8 cellular contexts compared by ENCODE assay signal in genomic region chr7:75994388-75995051, GRCh38. TPM values are rescaled to one million over a fixed set of nuclear protein-coding genes. Genes with fewer than 3 reads are reported as not detected.
A peak's percentile ranks its signal among the peaks of the same experiment; 100 is the strongest.
DNase-seq lines count a peak whose midpoint lies in the region; ATAC-seq lines count a peak whose summit lies in the region.

Gene TMEM120A, minus strand, starts transcription at chr7:75994595. Its CDS starts 25 bp downstream, at chr7:75994570.

- no peaks in the 10 kb centered on the region for H3K27me3 ChIP-seq in HUES48 (ENCODE audit: control insufficient read depth, insufficient read depth, low read length)
- no peaks in the 10 kb centered on the region for H3K27me3 ChIP-seq in NT2/D1 (ENCODE audit: insufficient read depth, insufficient read length)
- no peaks in the 10 kb centered on the region for H3K27me3 ChIP-seq in endocrine pancreas (ENCODE audit: control insufficient read depth, insufficient read depth, low read length)

- no peaks in the 10 kb centered on the region for H3K9me3 Mint-ChIP-seq in activated CD8-positive, alpha-beta memory T cell treated with anti-CD3 and anti-CD28 coated beads, Interleukin-2, amount 10 ng/mL, durations not matched to agents 7 days and 5 days (ENCODE audit: low read depth)

- no peaks in the 10 kb centered on the region for H3K9me3 ChIP-seq in HUES48 (ENCODE audit: control insufficient read depth, insufficient read depth, low read length)
- H3K9me3 ChIP-seq in NT2/D1 (ENCODE audit: insufficient read depth, low read length): no peaks in the 10 kb centered on the region
- no peaks in the 10 kb centered on the region for H3K9me3 ChIP-seq in endocrine pancreas (ENCODE audit: control insufficient read depth, low read length)

- DNase-seq in D341Med (ENCODE audit: low spot score): peak; percentile 100
- peak; percentile 86 for DNase-seq in NT2/D1 (ENCODE audit: low read depth, low spot score)
- peak; percentile 95 for DNase-seq in activated CD8-positive, alpha-beta memory T cell treated with anti-CD3 and anti-CD28 coated beads, Interleukin-2, amount 10 ng/mL, durations not matched to agents 7 days and 5 days
- DNase-seq in mesenteric fat pad (ENCODE audit: low spot score): peak; percentile 99
- DNase-seq in stimulated activated CD8-positive, alpha-beta memory T cell treated with anti-CD3 and anti-CD28 coated beads, Interleukin-15, amount 100 ng/mL, for 1 hour (ENCODE audit: low read depth): peak; percentile 89

- H3K27me3 Mint-ChIP-seq in activated CD8-positive, alpha-beta memory T cell treated with anti-CD3 and anti-CD28 coated beads, Interleukin-2, amount 10 ng/mL, durations not matched to agents 7 days and 5 days: no peaks in the 10 kb centered on the region

- H3K36me3 ChIP-seq in HUES48 (ENCODE audit: control insufficient read depth, insufficient read depth, low read length) (peaks cover 12% of the 10 kb centered on the region), NT2/D1 (ENCODE audit: insufficient read depth, insufficient read length, low read length) (peaks cover 27% of the 10 kb centered on the region), endocrine pancreas (ENCODE audit: control insufficient read depth, insufficient read depth, low read length) (no peaks in the 10 kb centered on the region)

- peak within 1 kb of the TSS; percentile 58 for H3K27ac ChIP-seq in HUES48 (ENCODE audit: low read depth, low read length)

- H3K4me3 Mint-ChIP-seq in activated CD8-positive, alpha-beta memory T cell treated with anti-CD3 and anti-CD28 coated beads, Interleukin-2, amount 10 ng/mL, durations not matched to agents 7 days and 5 days: peak within 1 kb of the TSS; percentile 70

- peaks cover 18% of the 10 kb centered on the region for H3K36me3 Mint-ChIP-seq in activated CD8-positive, alpha-beta memory T cell treated with anti-CD3 and anti-CD28 coated beads, Interleukin-2, amount 10 ng/mL, durations not matched to agents 7 days and 5 days

- peak within 1 kb of the TSS; percentile 70 for H3K4me3 ChIP-seq in HUES48 (ENCODE audit: low read depth, low read length)
- H3K4me3 ChIP-seq in NT2/D1 (ENCODE audit: insufficient read length, low read depth): peak within 1 kb of the TSS; percentile 77
- H3K4me3 ChIP-seq in endocrine pancreas (ENCODE audit: control insufficient read depth, insufficient read depth, low read length): no peak within 1 kb of the TSS

- H3K9ac ChIP-seq in HUES48 (ENCODE audit: low read depth, low read length) (peak within 1 kb of the TSS; percentile 8; the same call in 1 of the 2 replicates), NT2/D1 (ENCODE audit: insufficient read length, low read depth) (peak within 1 kb of the TSS; percentile 80), endocrine pancreas (ENCODE audit: control insufficient read depth, insufficient read depth, low read length) (peak within 1 kb of the TSS; percentile 54)

- H3K4me1 ChIP-seq in HUES48 (ENCODE audit: control insufficient read depth, insufficient read depth, low read length): peaks cover 5% of the 10 kb centered on the region; the same call in 1 of the 2 replicates
- H3K4me1 ChIP-seq in NT2/D1 (ENCODE audit: insufficient read depth, insufficient read length): peaks cover 18% of the 10 kb centered on the region
- H3K4me1 ChIP-seq in endocrine pancreas (ENCODE audit: control insufficient read depth, insufficient read depth, low read length): no peaks in the 10 kb centered on the region

- ATAC-seq in GM21423 (IDR thresholded peaks at IDR 0.05; ENCODE audit: unreplicated experiment): peak; percentile 93
- peak; percentile 98 for ATAC-seq in activated CD8-positive, alpha-beta memory T cell treated with anti-CD3 and anti-CD28 coated beads, Interleukin-2, amount 10 ng/mL, durations not matched to agents 7 days and 5 days

- peak within 1 kb of the TSS; percentile 36 for H3K27ac Mint-ChIP-seq in activated CD8-positive, alpha-beta memory T cell treated with anti-CD3 and anti-CD28 coated beads, Interleukin-2, amount 10 ng/mL, durations not matched to agents 7 days and 5 days

- CTCF ChIA-PET in activated CD8-positive, alpha-beta memory T cell treated with anti-CD3 and anti-CD28 coated beads, Interleukin-2, amount 10 ng/mL, durations not matched to agents 7 days and 5 days (lab: Charles Lee): interaction anchor here (0.8 to 1.4 kb wide), 4 partner anchors 23 to 128 kb away, joined by 3 read pairs; no protein-coding TSS in a partner anchor

- peaks cover 32% of the 10 kb centered on the region for H3K4me1 Mint-ChIP-seq in activated CD8-positive, alpha-beta memory T cell treated with anti-CD3 and anti-CD28 coated beads, Interleukin-2, amount 10 ng/mL, durations not matched to agents 7 days and 5 days

RNA-seq across cellular contexts. Expression of gene TMEM120A, which starts in this region (rescaled TPM):
- 10 to 100 TPM; 25.4 to 27.0 TPM for total RNA-seq in activated CD8-positive, alpha-beta memory T cell treated with anti-CD3 and anti-CD28 coated beads, Interleukin-2, amount 10 ng/mL, durations not matched to agents 7 days and 5 days
- 93.8 TPM for total RNA-seq in mesenteric fat pad

Comparison
In these comparisons a context has a peak if more than half of its experiments do, and no peak if none do; other contexts are left out.
1. H3K9ac ChIP-seq: peak in every context shown above with its lines; median percentile 80 in NT2/D1; 54 in endocrine pancreas; 8 in HUES48.